Comparison of ENCODE assay signal across 17 cellular contexts in genomic region chr5:32143991-32144636, GRCh38. TPM values are rescaled to one million over a fixed set of nuclear protein-coding genes. Genes with fewer than 3 reads are reported as not detected.
DNase-seq lines count a peak whose midpoint lies in the region; ATAC-seq and TF ChIP-seq lines count a peak whose summit lies in the region.
"Had no signal": no experiment of that assay in that cellular context is flagged by ENCODE, and none has a peak within 500 bp of the region (broad histone marks: within the 10 kb centered on the region; RNA-seq: fewer than 3 reads in every experiment).

No MANE protein-coding gene starts in this region.

- ATAC-seq in natural killer cell (no peak), right cardiac atrium (peak; percentile 12 to 13), GM21786 (IDR thresholded peaks at IDR 0.05; ENCODE audit: unreplicated experiment) (no peak), HG02884 (IDR thresholded peaks at IDR 0.05; ENCODE audit: unreplicated experiment) (no peak)
- ATAC-seq in natural killer cell treated with Interleukin-12 subunit alpha and Interleukin-12 subunit beta and Interleukin-15 and Interleukin-18, amount 100 ng/mL, for 72 hours, result no peak
- ATAC-seq: esophagus mucosa, mucosa of descending colon had no signal

- WGBS in right cardiac atrium, result 77% methylated on average over 6 of the region's 6 CpGs

- intact Hi-C loops in natural killer cell (cut with micrococcal nuclease), result no loop called here
- intact Hi-C loops in right cardiac atrium (cut with DNase I), result no loop called here

- TF ChIP-seq CTCF in natural killer cell (IDR thresholded peaks at IDR 0.05), result no peak
- TF ChIP-seq CTCF in WERI-Rb-1 (IDR thresholded peaks at IDR 0.05; ENCODE audit: low read depth, low read length), result no peak

- DNase-seq in natural killer cell, result no peak
- no peak for DNase-seq in natural killer cell treated with Interleukin-12 subunit alpha and Interleukin-12 subunit beta and Interleukin-15 and Interleukin-18, amount 100 ng/mL, for 72 hours (ENCODE audit: low spot score)
- DNase-seq in WERI-Rb-1, result peak; percentile 78
- no peak for DNase-seq in right cardiac atrium
- DNase-seq in effector memory CD4-positive, alpha-beta T cell, result no peak
- DNase-seq: activated CD4-positive, CD25-positive, alpha-beta regulatory T cell; dorsolateral prefrontal cortex; MM.1S; mucosa of descending colon; NCI-H1694; SJCRH30 had no signal

- no peak overlapping the region for H3K4me3 Mint-ChIP-seq in natural killer cell
- no peak overlapping the region for H3K4me3 Mint-ChIP-seq in natural killer cell treated with Interleukin-12 subunit alpha and Interleukin-12 subunit beta and Interleukin-15 and Interleukin-18, amount 100 ng/mL, for 72 hours

- H3K27me3 ChIP-seq in WERI-Rb-1 (ENCODE audit: insufficient read depth, low read depth, severe bottlenecking) (no peaks in the 10 kb centered on the region), right cardiac atrium (ENCODE audit: control insufficient read depth, insufficient read depth) (no peaks in the 10 kb centered on the region)
- H3K27me3 ChIP-seq in effector memory CD4-positive, alpha-beta T cell (replicated peaks; ENCODE audit: control insufficient read depth, insufficient read depth, low read length, poor library complexity, severe bottlenecking), result no peaks in the 10 kb centered on the region
- H3K27me3 ChIP-seq: cardiac muscle cell, dorsolateral prefrontal cortex, SJCRH30 had no signal

- H3K9me3 ChIP-seq in WERI-Rb-1 (ENCODE audit: severe bottlenecking) (peaks cover 3% of the 10 kb centered on the region), right cardiac atrium (ENCODE audit: control insufficient read depth, low read length) (no peaks in the 10 kb centered on the region)
- H3K9me3 ChIP-seq in effector memory CD4-positive, alpha-beta T cell (ENCODE audit: control insufficient read depth, low read length), result no peaks in the 10 kb centered on the region
- H3K9me3 ChIP-seq: mucosa of descending colon, SJCRH30 had no signal

- peak overlapping the region; percentile 68 to 76 for H3K27ac Mint-ChIP-seq in natural killer cell
- H3K27ac Mint-ChIP-seq in natural killer cell treated with Interleukin-12 subunit alpha and Interleukin-12 subunit beta and Interleukin-15 and Interleukin-18, amount 100 ng/mL, for 72 hours, result peak overlapping the region in 1 of 2 donors; percentile 12
- H3K27ac Mint-ChIP-seq: activated T-helper 2 cell treated with anti-CD3 and anti-CD28 coated beads, Interferon-gamma antibody, Interleukin-2, Interleukin-4, amounts not matched to agents 10 μg/mL and 5 μg/mL and 100 μg/mL, durations not matched to agents 14 hours and 24 hours and 36 hours had no signal

- peaks cover 47 to 51% of the 10 kb centered on the region in 2 donors for H3K4me1 Mint-ChIP-seq in natural killer cell
- peaks cover 37 to 40% of the 10 kb centered on the region in 2 donors for H3K4me1 Mint-ChIP-seq in natural killer cell treated with Interleukin-12 subunit alpha and Interleukin-12 subunit beta and Interleukin-15 and Interleukin-18, amount 100 ng/mL, for 72 hours (ENCODE audit: low read depth in 2 of 2)

- no peaks in the 10 kb centered on the region for H3K36me3 Mint-ChIP-seq in natural killer cell
- H3K36me3 Mint-ChIP-seq in natural killer cell treated with Interleukin-12 subunit alpha and Interleukin-12 subunit beta and Interleukin-15 and Interleukin-18, amount 100 ng/mL, for 72 hours, result peaks cover 4% of the 10 kb centered on the region

- H3K4me3 ChIP-seq in WERI-Rb-1 (ENCODE audit: low read depth, low read length) (peak overlapping the region; percentile 28), right cardiac atrium (ENCODE audit: low read length) (no peak overlapping the region)
- H3K4me3 ChIP-seq in effector memory CD4-positive, alpha-beta T cell (ENCODE audit: insufficient read depth, low read depth, low read length, poor library complexity, severe bottlenecking), result no peak overlapping the region
- H3K4me3 ChIP-seq: cardiac muscle cell, dorsolateral prefrontal cortex, mucosa of descending colon, PC-9, SJCRH30 had no signal

- peaks cover 24% of the 10 kb centered on the region for H3K36me3 ChIP-seq in WERI-Rb-1
- H3K36me3 ChIP-seq in effector memory CD4-positive, alpha-beta T cell (ENCODE audit: control insufficient read depth, insufficient read depth, low read length), result no peaks in the 10 kb centered on the region
- H3K36me3 ChIP-seq: cardiac muscle cell had no signal

- peaks cover 19% of the 10 kb centered on the region for H3K4me1 ChIP-seq in right cardiac atrium (ENCODE audit: control insufficient read depth, insufficient read depth, low read length)
- peaks cover 2% of the 10 kb centered on the region for H3K4me1 ChIP-seq in effector memory CD4-positive, alpha-beta T cell (ENCODE audit: control insufficient read depth, insufficient read depth, low read length, poor library complexity, severe bottlenecking)
- H3K4me1 ChIP-seq: SJCRH30 had no signal

- H3K27me3 Mint-ChIP-seq in natural killer cell (ENCODE audit: low read depth in 2 of 2), result no peaks in the 10 kb centered on the region
- no peaks in the 10 kb centered on the region for H3K27me3 Mint-ChIP-seq in natural killer cell treated with Interleukin-12 subunit alpha and Interleukin-12 subunit beta and Interleukin-15 and Interleukin-18, amount 100 ng/mL, for 72 hours

- no peaks in the 10 kb centered on the region for H3K9me3 Mint-ChIP-seq in natural killer cell
- H3K9me3 Mint-ChIP-seq in natural killer cell treated with Interleukin-12 subunit alpha and Interleukin-12 subunit beta and Interleukin-15 and Interleukin-18, amount 100 ng/mL, for 72 hours, result no peaks in the 10 kb centered on the region
- H3K9me3 Mint-ChIP-seq: activated T-helper 2 cell treated with anti-CD3 and anti-CD28 coated beads, Interferon-gamma antibody, Interleukin-2, Interleukin-4, amounts not matched to agents 10 μg/mL and 5 μg/mL and 100 μg/mL, durations not matched to agents 14 hours and 24 hours and 36 hours had no signal

- peak overlapping the region; percentile 77 for H3K27ac ChIP-seq in WERI-Rb-1
- H3K27ac ChIP-seq in right cardiac atrium (ENCODE audit: low read length), result peak overlapping the region; percentile 17
- no peak overlapping the region for H3K27ac ChIP-seq in effector memory CD4-positive, alpha-beta T cell (ENCODE audit: insufficient read depth, low read length, poor library complexity, severe bottlenecking)
- H3K27ac ChIP-seq: PC-9, SJCRH30 had no signal

RNA-seq across cellular contexts. Expression of gene GOLPH3, which starts 30.0 kb away (rescaled TPM):
- total RNA-seq in natural killer cell, result 10 to 100 TPM; 67.6 to 70.6 (median 69.3) TPM
- 10 to 100 TPM; 72.5 to 86.7 TPM for total RNA-seq in natural killer cell treated with Interleukin-12 subunit alpha and Interleukin-12 subunit beta and Interleukin-15 and Interleukin-18, amount 100 ng/mL, for 72 hours
- 10 to 100 TPM; 53.7 to 76.4 (median 57.6) TPM for total RNA-seq in right cardiac atrium
- 40.4 TPM for polyA plus RNA-seq in right cardiac atrium

Comparison
In these comparisons a context has a peak if more than half of its experiments do, and no peak if none do; other contexts are left out.
1. ATAC-seq: peak in right cardiac atrium (2 of 2); none in natural killer cell (0 of 3), natural killer cell treated with Interleukin-12 subunit alpha and Interleukin-12 subunit beta and Interleukin-15 and Interleukin-18, amount 100 ng/mL, for 72 hours (0 of 2), GM21786 (single experiment) and HG02884 (single experiment).